In genomic region chr2:82825410-82826090, GRCh38 we compare ENCODE assay signal across 8 cellular contexts.
"Had no signal": no experiment of that assay in that cellular context is flagged by ENCODE, and none has a peak within 500 bp of the region (broad histone marks: within the 10 kb centered on the region; RNA-seq: fewer than 3 reads in every experiment).

No MANE protein-coding gene starts in this region.

- FAIRE-seq: HTR-8/SVneo had no signal

- H3K4me1 ChIP-seq: HAP-1 had no signal

- H3K4me3 ChIP-seq: GM23248, HAP-1 had no signal

- H3K9me3 ChIP-seq: HAP-1 had no signal

- ATAC-seq: HCT116 had no signal

- H3K27ac ChIP-seq: GM23248 had no signal

- DNase-seq: GM23248, GOT3, H7, HFFc6, KBM-7 had no signal
